Comparison of ENCODE assay signal across 8 cellular contexts in genomic region chr12:6662602-6662905, GRCh38. TPM values are rescaled to one million over a fixed set of nuclear protein-coding genes. Genes with fewer than 3 reads are reported as not detected.
DNase-seq lines count a peak whose midpoint lies in the region; ATAC-seq and TF ChIP-seq lines count a peak whose summit lies in the region.

No MANE protein-coding gene starts in this region.

- H4K12ac ChIP-seq in trophoblast cell (ENCODE audit: low read depth, low read length), result peak overlapping the region; percentile 92

- peak overlapping the region; percentile 34 for H3K4ac ChIP-seq in trophoblast cell (ENCODE audit: low read depth, low read length)

- no CpG with 5 or more reads among the region's 10 CpGs for WGBS in trophoblast cell (ENCODE audit: extremely low coverage, insufficient coverage, insufficient read length)

- H3K79me1 ChIP-seq in trophoblast cell (ENCODE audit: low read length), result peaks cover 5% of the 10 kb centered on the region

- H3K14ac ChIP-seq in trophoblast cell (ENCODE audit: low read length), result peak overlapping the region; percentile 62

- no peak overlapping the region for H2BK5ac ChIP-seq in trophoblast cell (ENCODE audit: low read depth, low read length, poor library complexity)

- H3K4me2 ChIP-seq in trophoblast cell (ENCODE audit: low read length), result peak overlapping the region; percentile 93

- peak overlapping the region; percentile 97 for H4K8ac ChIP-seq in trophoblast cell (ENCODE audit: low read depth, low read length)

- H3K18ac ChIP-seq in trophoblast cell (ENCODE audit: low read length), result peak overlapping the region; percentile 57

- no peak overlapping the region for H3K23ac ChIP-seq in trophoblast cell (ENCODE audit: low read length)

- peak overlapping the region; percentile 63 for H2AK5ac ChIP-seq in trophoblast cell (ENCODE audit: low read length)

- no peaks in the 10 kb centered on the region for H3K9me3 ChIP-seq in trophoblast cell (ENCODE audit: insufficient read depth, low read depth, low read length)

- ATAC-seq in GM21515 (IDR thresholded peaks at IDR 0.05; ENCODE audit: unreplicated experiment), result peak; percentile 6
- ATAC-seq in HG03354 (IDR thresholded peaks at IDR 0.05; ENCODE audit: poor library complexity, severe bottlenecking, unreplicated experiment), result no peak
- no peak for ATAC-seq in GM19324 (IDR thresholded peaks at IDR 0.05; ENCODE audit: low FRiP score, unreplicated experiment)

- H2BK120ac ChIP-seq in trophoblast cell (ENCODE audit: insufficient read depth, low read length, poor library complexity), result peak overlapping the region; percentile 44

- H4K91ac ChIP-seq in trophoblast cell (ENCODE audit: low read depth, low read length), result peak overlapping the region; percentile 73

- H2AFZ ChIP-seq in trophoblast cell (ENCODE audit: insufficient read depth, low read length, poor library complexity), result peak overlapping the region; percentile 86

- DNase-seq in AG08395 (ENCODE audit: low spot score) (peak; percentile 63), SW480 (ENCODE audit: low spot score) (peak; percentile 31), foreskin fibroblast (no peak), trophoblast cell (no peak), EL (no peak)

- peaks cover 3% of the 10 kb centered on the region for H3K79me2 ChIP-seq in trophoblast cell (ENCODE audit: control insufficient read depth, insufficient read depth, low read length, poor library complexity)

- H3K36me3 ChIP-seq in trophoblast cell (ENCODE audit: control insufficient read depth in 1 of 2, insufficient read depth in 2 of 2, low read length in 2 of 2), result peaks cover 7 to 11% of the 10 kb centered on the region in 2 experiments

- H3K4me1 ChIP-seq in trophoblast cell (ENCODE audit: control insufficient read depth in 1 of 2, insufficient read depth in 2 of 2, low read length in 2 of 2), result no peaks in the 10 kb centered on the region

- H3K27me3 ChIP-seq in trophoblast cell (ENCODE audit: insufficient read depth, low read length), result no peaks in the 10 kb centered on the region

- TF ChIP-seq CTCF in foreskin fibroblast (IDR thresholded peaks at IDR 0.05; ENCODE audit: low read depth, low read length), result no peak

- no peak overlapping the region for H2BK12ac ChIP-seq in trophoblast cell (ENCODE audit: low read length)

- peak overlapping the region; percentile 84 for H3K9ac ChIP-seq in trophoblast cell (ENCODE audit: low read length)

- H3K27ac ChIP-seq in trophoblast cell (ENCODE audit: low read depth, low read length), result no peak overlapping the region

- H3K4me3 ChIP-seq in foreskin fibroblast (ENCODE audit: low read depth in 1 of 2, low read length in 2 of 2) (peak overlapping the region; percentile 85 to 98), trophoblast cell (ENCODE audit: low read depth, low read length) (peak overlapping the region; percentile 85)

RNA-seq across cellular contexts. Expression of gene ING4, which starts 0.4 kb away (rescaled TPM):
- polyA plus RNA-seq in trophoblast cell (2013), result 29.6 and 33.0 TPM in 2 replicates

RNA-seq across cellular contexts. Expression of gene ACRBP, which starts 15.3 kb away (rescaled TPM):
- polyA plus RNA-seq in trophoblast cell (2013), result 0.53 and 0.65 TPM in 2 replicates

RNA-seq across cellular contexts. Expression of gene ZNF384, which starts 26.6 kb away (rescaled TPM):
- polyA plus RNA-seq in trophoblast cell (2013), result 63.1 and 65.6 TPM in 2 replicates

RNA-seq across cellular contexts. Expression of gene LPAR5, which starts 26.8 kb away (rescaled TPM):
- polyA plus RNA-seq in trophoblast cell (2013), result 0.19 and 0.22 TPM in 2 replicates

RNA-seq across cellular contexts. Expression of gene PIANP, which starts 38.1 kb away (rescaled TPM):
- 0.06 and 0.14 TPM in 2 replicates for polyA plus RNA-seq in trophoblast cell (2013)

Comparison
In these comparisons a context has a peak if more than half of its experiments do, and no peak if none do; other contexts are left out.
1. DNase-seq: peak in AG08395 (single experiment) and SW480 (single experiment); none in foreskin fibroblast (0 of 2), trophoblast cell (0 of 2) and EL (single experiment).